In genomic region chr1:155017946-155018316, GRCh38 we compare ENCODE assay signal across 9 cellular contexts. TPM values are rescaled to one million over a fixed set of nuclear protein-coding genes. Genes with fewer than 3 reads are reported as not detected.
DNase-seq lines count a peak whose midpoint lies in the region; ATAC-seq, FAIRE-seq and TF ChIP-seq lines count a peak whose summit lies in the region.
"Had no signal": no experiment of that assay in that cellular context is flagged by ENCODE, and none has a peak within 500 bp of the region (broad histone marks: within the 10 kb centered on the region; RNA-seq: fewer than 3 reads in every experiment).

No MANE protein-coding gene starts in this region.

- H3K36me3 ChIP-seq in Caco-2 (ENCODE audit: control insufficient read depth, insufficient read depth, low read length) (peaks cover 1% of the 10 kb centered on the region), HUES64 (ENCODE audit: insufficient read depth, low read length) (peaks cover 25% of the 10 kb centered on the region)

- H3K9me3 ChIP-seq in Caco-2 (no peaks in the 10 kb centered on the region), HUES64 (ENCODE audit: insufficient read depth, low read depth, low read length) (no peaks in the 10 kb centered on the region)

- in situ Hi-C loops in KBM-7 (cut with MboI; ENCODE audit: low pct_unique_long_range_greater_than_20kb, low sequenced_read_pairs), result no loop called here

- H3K4me1 ChIP-seq in Caco-2 (peaks cover 22% of the 10 kb centered on the region), HUES64 (ENCODE audit: insufficient read depth, low read length) (peaks cover 13% of the 10 kb centered on the region)

- H3K27me3 Mint-ChIP-seq in Caco-2 (ENCODE audit: insufficient read depth, unreplicated experiment), result no peaks in the 10 kb centered on the region
- H3K27me3 Mint-ChIP-seq in chondrocyte (ENCODE audit: low read depth), result no peaks in the 10 kb centered on the region
- H3K27me3 Mint-ChIP-seq in neural crest cell (ENCODE audit: low read depth), result no peaks in the 10 kb centered on the region

- POLR2A ChIA-PET in Caco-2 (lab: Charles Lee), result interaction anchor here (0.9 to 1.5 kb wide), 3 partner anchors 11 to 33 kb away, joined by 4 to 5 read pairs (median 5); partner anchors contain the start of gene ADAM15

- 0 out of 2 replicates have a peak overlapping the region, but pooled peaks have one; percentile 73 for H3K9ac ChIP-seq in HUES64 (ENCODE audit: low read depth, low read length)

- H3K4me3 Mint-ChIP-seq in Caco-2 (ENCODE audit: unreplicated experiment), result peak overlapping the region; percentile 56
- peak overlapping the region; percentile 56 for H3K4me3 Mint-ChIP-seq in chondrocyte (ENCODE audit: unreplicated experiment)
- H3K4me3 Mint-ChIP-seq in neural crest cell, result peak overlapping the region; percentile 57

- no TSS peak for BruUV-seq in Caco-2 (replicated peaks; lab: Mats Ljungman, UMichigan)

- CTCF ChIA-PET in Caco-2 (lab: Charles Lee), result interaction anchor here (0.5 to 2.4 kb wide), 25 partner anchors 8 to 410 kb away, joined by 3 to 43 read pairs (median 6); partner anchors contain the start of genes ADAM15, ADAR, DCST1 and DCST2

- DNase-seq in Caco-2, result no peak
- DNase-seq in chondrocyte (ENCODE audit: low spot score), result no peak
- DNase-seq in neural crest cell (ENCODE audit: low read depth, low spot score), result no peak
- no peak for DNase-seq in KBM-7
- DNase-seq in NCI-H2081 treated with DMSO at 0.1 percent for 48 hours (lab: John Stamatoyannopoulos, UW), result no peak
- DNase-seq in GM19239 (ENCODE audit: insufficient read length, low spot score), result no peak

- intact Hi-C loops in Caco-2 (cut with micrococcal nuclease; ENCODE audit: unreplicated experiment), result loop anchor here (1.0 to 2.0 kb wide), 3 partner anchors 16 to 46 kb away; partner anchors contain the start of genes ADAM15 and ZBTB7B

- no peaks in the 10 kb centered on the region for H3K9me3 Mint-ChIP-seq in Caco-2 (ENCODE audit: unreplicated experiment)
- H3K9me3 Mint-ChIP-seq in chondrocyte (ENCODE audit: low read depth), result no peaks in the 10 kb centered on the region
- H3K9me3 Mint-ChIP-seq in neural crest cell, result no peaks in the 10 kb centered on the region

- H3K27ac Mint-ChIP-seq in Caco-2 (ENCODE audit: unreplicated experiment) (peak overlapping the region; percentile 68), chondrocyte (ENCODE audit: unreplicated experiment) (peak overlapping the region; percentile 36), neural crest cell (ENCODE audit: unreplicated experiment) (no peak overlapping the region)

- H3K27me3 ChIP-seq in Caco-2 (replicated peaks; ENCODE audit: control insufficient read depth, insufficient read depth, low read length) (no peaks in the 10 kb centered on the region), HUES64 (ENCODE audit: insufficient read depth, low read length) (no peaks in the 10 kb centered on the region)

- H3K4me1 Mint-ChIP-seq in Caco-2 (ENCODE audit: low read depth, unreplicated experiment), result peaks cover 42% of the 10 kb centered on the region
- peaks cover 19% of the 10 kb centered on the region for H3K4me1 Mint-ChIP-seq in chondrocyte (ENCODE audit: low read depth)
- H3K4me1 Mint-ChIP-seq in neural crest cell, result peaks cover 22% of the 10 kb centered on the region

- 81% methylated on average over 6 of the region's 6 CpGs for WGBS in HUES64

- 0 out of 2 replicates have a peak overlapping the region, but pooled peaks have one; percentile 6 for H3K4me3 ChIP-seq in Caco-2 (ENCODE audit: low read depth, low read length)
- H3K4me3 ChIP-seq in HUES64 (ENCODE audit: low read length), result peak overlapping the region; percentile 53

- H3K27ac ChIP-seq in HUES64 (ENCODE audit: low read depth, low read length), result no peak overlapping the region

- ATAC-seq in HG02970 (IDR thresholded peaks at IDR 0.05; ENCODE audit: low FRiP score, unreplicated experiment), result no peak

- TF ChIP-seq CTCF in Caco-2 (IDR thresholded peaks at IDR 0.05; ENCODE audit: insufficient read depth in 1 of 2, low read depth in 1 of 2, low read length in 1 of 2, severe bottlenecking in 1 of 2, unreplicated experiment in 1 of 2), result no peak
- TF ChIP-seq CTCF in chondrocyte (IDR thresholded peaks at IDR 0.05), result peak; percentile 43
- TF ChIP-seq CTCF in neural crest cell (conservative IDR thresholded peaks at IDR 0.05), result no peak

- H3K36me3 Mint-ChIP-seq in Caco-2 (ENCODE audit: insufficient read depth, unreplicated experiment) (peaks cover 66% of the 10 kb centered on the region), chondrocyte (ENCODE audit: low read depth) (peaks cover 3% of the 10 kb centered on the region), neural crest cell (ENCODE audit: low read depth) (no peaks in the 10 kb centered on the region)

- FAIRE-seq in GM19239 (lab: Jason Lieb, UNC), result no peak

RNA-seq across cellular contexts. Expression of gene ZBTB7B, which starts 15.3 kb away (rescaled TPM):
- 42.9 and 46.8 TPM in 2 replicates for total RNA-seq in Caco-2 (2022)
- polyA plus RNA-seq in HUES64 (2013, experiment 1 of 2), result 13.0 TPM
- polyA plus RNA-seq in HUES64 (2013, experiment 2 of 2), result 9.5 TPM
- total RNA-seq in chondrocyte, result 34.8 to 42.9 TPM (median 41.1 TPM) in 3 replicates
- 5.9 and 6.9 TPM in 2 replicates for total RNA-seq in neural crest cell

RNA-seq across cellular contexts. Expression of gene DCST2, which starts 15.7 kb away (rescaled TPM):
- total RNA-seq in Caco-2 (2022) (0.26 and 0.61 TPM in 2 replicates), chondrocyte (0.30 to 0.36 TPM (median 0.36 TPM) in 3 replicates), neural crest cell (1.3 and 3.4 TPM in 2 replicates)
- polyA plus RNA-seq in HUES64 (2013, experiment 1 of 2), result not detected
- polyA plus RNA-seq in HUES64 (2013, experiment 2 of 2), result 0.51 TPM

RNA-seq across cellular contexts. Expression of gene DCST1, which starts 15.7 kb away (rescaled TPM):
- 0.32 TPM in 1 of 2 replicates, not detected in the other for total RNA-seq in Caco-2 (2022)
- not detected for polyA plus RNA-seq in HUES64 (2013, experiment 1 of 2)
- not detected for polyA plus RNA-seq in HUES64 (2013, experiment 2 of 2)
- not detected in 3 replicates for total RNA-seq in chondrocyte
- total RNA-seq in neural crest cell, result not detected in 2 replicates
- total RNA-seq: activated CD8-positive, alpha-beta memory T cell treated with anti-CD3 and anti-CD28 coated beads for 36 hours had no signal

RNA-seq across cellular contexts. Expression of gene LENEP, which starts 24.5 kb away (rescaled TPM):
- total RNA-seq in Caco-2 (2022), result 0.50 and 0.53 TPM in 2 replicates
- polyA plus RNA-seq in HUES64 (2013, experiment 1 of 2), result not detected
- not detected for polyA plus RNA-seq in HUES64 (2013, experiment 2 of 2)
- 0.72 to 0.85 TPM in 2 of 3 replicates, not detected in the other for total RNA-seq in chondrocyte
- 1.9 and 2.5 TPM in 2 replicates for total RNA-seq in neural crest cell

RNA-seq across cellular contexts. Expression of gene ADAM15, which starts 33.2 kb away (rescaled TPM):
- total RNA-seq in Caco-2 (2022) (44.0 and 48.2 TPM in 2 replicates), chondrocyte (73.7 to 91.1 TPM (median 75.2 TPM) in 3 replicates), neural crest cell (82.2 and 85.1 TPM in 2 replicates)
- 15.1 TPM for polyA plus RNA-seq in HUES64 (2013, experiment 1 of 2)
- 20.0 TPM for polyA plus RNA-seq in HUES64 (2013, experiment 2 of 2)
